ENCODE assay signal across 20 cellular contexts in genomic region chr1:197314672-197315071, GRCh38. TPM values are rescaled to one million over a fixed set of nuclear protein-coding genes. Genes with fewer than 3 reads are reported as not detected.
A peak's percentile ranks its signal among the peaks of the same experiment; 100 is the strongest.
DNase-seq lines count a peak whose midpoint lies in the region; ATAC-seq and TF ChIP-seq lines count a peak whose summit lies in the region.
"Had no signal": no experiment of that assay in that cellular context is flagged by ENCODE, and none has a peak within 500 bp of the region (broad histone marks: within the 10 kb centered on the region; RNA-seq: fewer than 3 reads in every experiment).

No MANE protein-coding gene starts in this region.

- H2AFZ ChIP-seq in neuronal stem cell (ENCODE audit: low read length), result peak overlapping the region; percentile 73
- H2AFZ ChIP-seq: parathyroid adenoma had no signal

- no peaks in the 10 kb centered on the region for H3K27me3 Mint-ChIP-seq in activated CD4-positive, alpha-beta memory T cell treated with anti-CD3 and anti-CD28 coated beads, Interleukin-2, amount 10 ng/mL, durations not matched to agents 7 days and 5 days
- H3K27me3 Mint-ChIP-seq: activated naive CD8-positive, alpha-beta T cell treated with anti-CD3 and anti-CD28 coated beads for 36 hours had no signal

- DNase-seq in NCI-H748 treated with DMSO at 0.1 percent for 48 hours (lab: John Stamatoyannopoulos, UW) (peak; percentile 9), fibroblast of peridontal ligament (ENCODE audit: extremely low read depth) (peak; percentile 50), neuronal stem cell (ENCODE audit: low spot score) (no peak), omental fat pad (ENCODE audit: low spot score) (no peak), activated gamma-delta T cell (lab: John Stamatoyannopoulos, UW) (no peak)
- DNase-seq in activated CD4-positive, alpha-beta memory T cell treated with anti-CD3 and anti-CD28 coated beads, Interleukin-2, amount 10 ng/mL, durations not matched to agents 7 days and 5 days, result no peak
- DNase-seq: activated CD4-positive, alpha-beta T cell treated with anti-CD3 and anti-CD28 coated beads, Interleukin-2, amount 50 U/mL, for 48 hours; activated naive CD8-positive, alpha-beta T cell treated with anti-CD3 and anti-CD28 coated beads for 36 hours; activated T-cell treated with anti-CD3 and anti-CD28 coated beads, Interleukin-2, amount 50 U/mL, for 4 hours; esophagus squamous epithelium; HCEC 1CT; left cardiac atrium; NCI-H226; tibial artery had no signal

- CTCF ChIA-PET in activated CD4-positive, alpha-beta memory T cell treated with anti-CD3 and anti-CD28 coated beads, Interleukin-2, amount 10 ng/mL, durations not matched to agents 7 days and 5 days (lab: Charles Lee), result no interaction called here

- POLR2A ChIA-PET in activated CD4-positive, alpha-beta memory T cell treated with anti-CD3 and anti-CD28 coated beads, Interleukin-2, amount 10 ng/mL, durations not matched to agents 7 days and 5 days (lab: Charles Lee), result no interaction called here

- no peaks in the 10 kb centered on the region for H3K9me3 Mint-ChIP-seq in activated CD4-positive, alpha-beta memory T cell treated with anti-CD3 and anti-CD28 coated beads, Interleukin-2, amount 10 ng/mL, durations not matched to agents 7 days and 5 days
- H3K9me3 Mint-ChIP-seq: activated naive CD8-positive, alpha-beta T cell treated with anti-CD3 and anti-CD28 coated beads for 36 hours; activated T-cell treated with anti-CD3 and anti-CD28 coated beads, Interleukin-2, amount 50 U/mL, for 4 hours had no signal

- no peak overlapping the region for H4K8ac ChIP-seq in neuronal stem cell (ENCODE audit: low read depth, low read length)

- H3K9ac ChIP-seq in neuronal stem cell (ENCODE audit: low read depth, low read length, poor library complexity), result no peak overlapping the region
- H3K9ac ChIP-seq: parathyroid adenoma had no signal

- no peak overlapping the region for H3K23ac ChIP-seq in neuronal stem cell (ENCODE audit: low read depth, low read length, poor library complexity)

- H2AK5ac ChIP-seq in neuronal stem cell (ENCODE audit: low read depth, low read length), result no peak overlapping the region

- H3K9me3 ChIP-seq in neuronal stem cell (replicated peaks in 1 of 2; ENCODE audit: control insufficient read depth in 2 of 2, insufficient read depth in 1 of 2, low read depth in 1 of 2, low read length in 2 of 2), result no peaks in the 10 kb centered on the region
- H3K9me3 ChIP-seq: esophagus squamous epithelium, SJSA1, tibial artery had no signal

- H3K4ac ChIP-seq in neuronal stem cell (ENCODE audit: low read length), result no peak overlapping the region

- TF ChIP-seq CTCF in omental fat pad (IDR thresholded peaks at IDR 0.05), result no peak

- H2BK15ac ChIP-seq in neuronal stem cell (ENCODE audit: low read length), result no peak overlapping the region

- no peaks in the 10 kb centered on the region for H3K4me1 Mint-ChIP-seq in activated CD4-positive, alpha-beta memory T cell treated with anti-CD3 and anti-CD28 coated beads, Interleukin-2, amount 10 ng/mL, durations not matched to agents 7 days and 5 days
- H3K4me1 Mint-ChIP-seq: activated naive CD8-positive, alpha-beta T cell treated with anti-CD3 and anti-CD28 coated beads for 36 hours; B cell had no signal

- H2BK12ac ChIP-seq in neuronal stem cell (ENCODE audit: low read length), result no peak overlapping the region

- H3K27ac ChIP-seq in neuronal stem cell (replicated peaks; ENCODE audit: low read length), result no peak overlapping the region
- H3K27ac ChIP-seq: esophagus squamous epithelium, parathyroid adenoma, SJSA1, tibial artery had no signal

- no peak overlapping the region for H3K18ac ChIP-seq in neuronal stem cell (ENCODE audit: low read length)

- no peak overlapping the region for H3K27ac Mint-ChIP-seq in activated CD4-positive, alpha-beta memory T cell treated with anti-CD3 and anti-CD28 coated beads, Interleukin-2, amount 10 ng/mL, durations not matched to agents 7 days and 5 days
- H3K27ac Mint-ChIP-seq: activated naive CD8-positive, alpha-beta T cell treated with anti-CD3 and anti-CD28 coated beads for 36 hours; B cell had no signal

- no peaks in the 10 kb centered on the region for H3K36me3 Mint-ChIP-seq in activated CD4-positive, alpha-beta memory T cell treated with anti-CD3 and anti-CD28 coated beads, Interleukin-2, amount 10 ng/mL, durations not matched to agents 7 days and 5 days (ENCODE audit: low read depth)
- H3K36me3 Mint-ChIP-seq: activated naive CD8-positive, alpha-beta T cell treated with anti-CD3 and anti-CD28 coated beads for 36 hours had no signal

- H3K4me3 Mint-ChIP-seq in activated CD4-positive, alpha-beta memory T cell treated with anti-CD3 and anti-CD28 coated beads, Interleukin-2, amount 10 ng/mL, durations not matched to agents 7 days and 5 days, result no peak overlapping the region
- H3K4me3 Mint-ChIP-seq: activated naive CD8-positive, alpha-beta T cell treated with anti-CD3 and anti-CD28 coated beads for 36 hours; activated T-cell treated with anti-CD3 and anti-CD28 coated beads, Interleukin-2, amount 50 U/mL, for 4 hours; B cell had no signal

- H3K4me3 ChIP-seq in neuronal stem cell (ENCODE audit: low read length in 2 of 2), result no peak overlapping the region
- H3K4me3 ChIP-seq: esophagus squamous epithelium, SJSA1, smooth muscle cell, tibial artery had no signal

- H3K79me1 ChIP-seq in neuronal stem cell (ENCODE audit: low read depth, low read length), result no peaks in the 10 kb centered on the region

- no peak overlapping the region for H2BK5ac ChIP-seq in neuronal stem cell (ENCODE audit: low read length)

- H3K4me2 ChIP-seq in neuronal stem cell (ENCODE audit: insufficient read depth, low read length, poor library complexity, severe bottlenecking), result no peak overlapping the region
- H3K4me2 ChIP-seq: smooth muscle cell had no signal

- no peak overlapping the region for H4K91ac ChIP-seq in neuronal stem cell (ENCODE audit: low read depth, low read length, poor library complexity)

- ATAC-seq in GM18870 (IDR thresholded peaks at IDR 0.05; ENCODE audit: unreplicated experiment), result peak; percentile 43
- no peak for ATAC-seq in omental fat pad (ENCODE audit: low FRiP score)
- no peak for ATAC-seq in HG03565 (IDR thresholded peaks at IDR 0.05; ENCODE audit: unreplicated experiment)
- ATAC-seq: activated T-cell treated with anti-CD3 and anti-CD28 coated beads, Interleukin-2, amount 50 U/mL, for 4 hours; left cardiac atrium had no signal

- no peak overlapping the region for H3K14ac ChIP-seq in neuronal stem cell (ENCODE audit: low read length)

- peaks cover 0 to 3% of the 10 kb centered on the region in 2 donors for H3K4me1 ChIP-seq in neuronal stem cell (ENCODE audit: control insufficient read depth in 2 of 2, insufficient read depth in 1 of 2, low read depth in 1 of 2, low read length in 2 of 2)
- H3K4me1 ChIP-seq: esophagus squamous epithelium, parathyroid adenoma, SJSA1, tibial artery had no signal

- H2BK120ac ChIP-seq in neuronal stem cell (ENCODE audit: low read depth, low read length), result no peak overlapping the region

- no peaks in the 10 kb centered on the region for H3K27me3 ChIP-seq in neuronal stem cell (ENCODE audit: control insufficient read depth in 3 of 3, insufficient read depth in 3 of 3, low read depth in 1 of 3, low read length in 3 of 3)
- H3K27me3 ChIP-seq: esophagus squamous epithelium, SJSA1, tibial artery had no signal

- H3K36me3 ChIP-seq in neuronal stem cell (replicated peaks in 1 of 2; ENCODE audit: control insufficient read depth in 2 of 2, insufficient read depth in 2 of 2, low read length in 2 of 2), result no peaks in the 10 kb centered on the region
- H3K36me3 ChIP-seq: esophagus squamous epithelium, SJSA1, tibial artery had no signal

RNA-seq across cellular contexts. Expression of gene CRB1, which starts 46.6 kb away (rescaled TPM):
- polyA plus RNA-seq in neuronal stem cell (2013, experiment 1 of 2), result 1.3 TPM
- 1.2 TPM for polyA plus RNA-seq in neuronal stem cell (2013, experiment 2 of 2)
- total RNA-seq in omental fat pad, result 1 to 10 TPM in 1 of 4 donors, under 1 TPM in 1, not detected in 2; 0.38 to 2.4 TPM
- total RNA-seq in activated CD4-positive, alpha-beta memory T cell treated with anti-CD3 and anti-CD28 coated beads, Interleukin-2, amount 10 ng/mL, durations not matched to agents 7 days and 5 days, result not detected
- total RNA-seq: activated naive CD8-positive, alpha-beta T cell treated with anti-CD3 and anti-CD28 coated beads for 36 hours; activated T-cell treated with anti-CD3 and anti-CD28 coated beads, Interleukin-2, amount 50 U/mL, for 4 hours; B cell had no signal
- polyA plus RNA-seq: smooth muscle cell had no signal

Comparison
In these comparisons a context has a peak if more than half of its experiments do, and no peak if none do; other contexts are left out.
1. DNase-seq: peak in NCI-H748 treated with DMSO at 0.1 percent for 48 hours (single experiment) and fibroblast of peridontal ligament (single experiment); none in neuronal stem cell (single experiment), omental fat pad (single experiment), activated CD4-positive, alpha-beta memory T cell treated with anti-CD3 and anti-CD28 coated beads, Interleukin-2, amount 10 ng/mL, durations not matched to agents 7 days and 5 days (single experiment) and activated gamma-delta T cell (single experiment).